ENCODE assay signal across 24 cellular contexts in the genomic region with DNA sequence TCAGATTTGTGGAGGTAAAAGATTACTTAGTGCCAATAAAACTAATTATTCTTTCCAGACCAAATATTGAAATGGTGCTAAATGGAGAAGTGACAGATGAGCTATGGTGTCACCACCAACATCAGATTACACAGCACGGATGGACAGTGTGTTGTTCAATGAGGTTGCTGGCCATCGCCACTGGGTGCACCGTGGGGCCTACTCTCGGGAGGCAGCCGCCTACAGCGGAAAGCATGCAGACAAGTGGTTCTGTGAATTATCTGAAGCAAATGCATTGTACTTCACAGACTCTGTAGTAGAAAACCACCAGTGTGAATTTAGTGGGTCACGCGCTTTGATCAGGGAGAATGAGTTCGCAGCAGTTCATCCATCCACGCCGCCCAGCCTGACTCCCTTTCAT. TPM values are rescaled to one million over a fixed set of nuclear protein-coding genes. Genes with fewer than 3 reads are reported as not detected.
"Had no signal": no experiment of that assay in that cellular context is flagged by ENCODE, and none has a peak within 500 bp of the region (broad histone marks: within the 10 kb centered on the region; RNA-seq: fewer than 3 reads in every experiment).

No MANE protein-coding gene starts in this region.

- H3K9me3 ChIP-seq: esophagus squamous epithelium, gastroesophageal sphincter, mucosa of descending colon, right atrium auricular region, sigmoid colon, stomach, thoracic aorta, transverse colon had no signal

- H3K27me3 ChIP-seq: esophagus squamous epithelium, gastroesophageal sphincter, right atrium auricular region, sigmoid colon, stomach, transverse colon had no signal

- H3K27ac ChIP-seq: epithelial cell of prostate, gastroesophageal sphincter, right atrium auricular region, sigmoid colon, skin epidermis, stomach, thoracic aorta, transverse colon had no signal

- H3K36me3 ChIP-seq: esophagus squamous epithelium, gastroesophageal sphincter, right atrium auricular region, sigmoid colon, stomach, thoracic aorta, transverse colon had no signal

- H3K4me1 ChIP-seq: gastroesophageal sphincter, right atrium auricular region, sigmoid colon, stomach, transverse colon had no signal

- H3K36me3 Mint-ChIP-seq: immature natural killer cell; naive thymus-derived CD8-positive, alpha-beta T cell had no signal

- H3K4me3 ChIP-seq: esophagus squamous epithelium, gastroesophageal sphincter, mucosa of descending colon, right atrium auricular region, sigmoid colon, skin epidermis, stomach, thoracic aorta, transverse colon had no signal

- H3K9me3 Mint-ChIP-seq: dendritic cell treated with granulocyte-macrophage colony-stimulating factor and Interleukin-4, amounts not matched to agents 40 ng/mL and 50 ng/mL, for 4 days; effector memory CD8-positive, alpha-beta T cell; naive thymus-derived CD8-positive, alpha-beta T cell; neural crest cell had no signal

- H3K27ac Mint-ChIP-seq: dendritic cell treated with granulocyte-macrophage colony-stimulating factor and Interleukin-4, amounts not matched to agents 40 ng/mL and 50 ng/mL, for 4 days; effector memory CD8-positive, alpha-beta T cell; immature natural killer cell; naive thymus-derived CD8-positive, alpha-beta T cell had no signal

- H3K4me3 Mint-ChIP-seq: dendritic cell treated with granulocyte-macrophage colony-stimulating factor and Interleukin-4, amounts not matched to agents 40 ng/mL and 50 ng/mL, for 4 days; effector memory CD8-positive, alpha-beta T cell; naive thymus-derived CD8-positive, alpha-beta T cell; neural crest cell had no signal

- ATAC-seq: effector memory CD8-positive, alpha-beta T cell; gastroesophageal sphincter; left colon; mucosa of descending colon; naive thymus-derived CD8-positive, alpha-beta T cell had no signal

- DNase-seq: effector memory CD8-positive, alpha-beta T cell; esophagus squamous epithelium; foreskin fibroblast; immature natural killer cell; left colon; mammary epithelial cell; mucosa of descending colon; naive thymus-derived CD8-positive, alpha-beta T cell; sigmoid colon; stimulated activated CD4-positive, alpha-beta T cell treated with anti-CD3 and anti-CD28 coated beads, Interleukin-2, amount 100 ng/mL, for 24 hours; stimulated activated naive CD4-positive, alpha-beta T cell; stomach; substantia nigra; transverse colon had no signal

- H3K4me1 Mint-ChIP-seq: immature natural killer cell; naive thymus-derived CD8-positive, alpha-beta T cell had no signal

- H3K27me3 Mint-ChIP-seq: effector memory CD8-positive, alpha-beta T cell; naive thymus-derived CD8-positive, alpha-beta T cell had no signal

RNA-seq across cellular contexts. Expression of gene GNG4, which starts 42.3 kb away (rescaled TPM):
- total RNA-seq: naive thymus-derived CD8-positive, alpha-beta T cell; pulmonary artery endothelial cell; right atrium auricular region; ureter had no signal
- polyA plus RNA-seq: immature natural killer cell; liver; naive thymus-derived CD8-positive, alpha-beta T cell had no signal
